8 cellular contexts compared by ENCODE assay signal in the genomic region with DNA sequence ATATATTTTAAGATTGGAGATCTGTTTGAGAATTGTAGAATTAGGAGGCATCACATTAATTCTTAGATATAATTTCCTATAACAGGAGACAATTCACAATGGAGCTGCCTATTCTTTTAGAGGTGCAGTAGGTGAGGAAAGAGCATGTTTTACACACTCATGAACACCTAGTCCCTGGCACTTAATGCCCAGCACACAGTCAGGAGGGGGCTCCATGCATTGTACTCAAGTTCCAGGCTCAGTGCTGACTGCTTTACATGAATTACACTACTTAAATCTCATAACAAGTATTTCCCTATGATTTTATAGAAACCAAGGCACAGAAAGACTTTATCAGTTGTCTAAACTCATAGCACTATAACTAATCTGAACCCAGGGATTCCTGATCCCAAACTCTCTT. TPM values are rescaled to one million over a fixed set of nuclear protein-coding genes. Genes with fewer than 3 reads are reported as not detected.
DNase-seq lines count a peak whose midpoint lies in the region; ATAC-seq and TF ChIP-seq lines count a peak whose summit lies in the region.

No MANE protein-coding gene starts in this region.

- peaks cover 13 to 27% of the 10 kb centered on the region in 2 donors for H3K4me1 ChIP-seq in duodenal mucosa (ENCODE audit: control insufficient read depth in 1 of 2, insufficient read depth in 2 of 2, low read length in 2 of 2)

- POLR2A ChIA-PET in RWPE1 (lab: Yijun Ruan, JAX; ENCODE audit: low non-redundant PET) = no interaction called here

- no peak for DNase-seq in MG63
- DNase-seq in skeletal muscle cell (ENCODE audit: low read depth) = no peak
- no peak for DNase-seq in SW480 (ENCODE audit: low spot score)
- no peak for DNase-seq in RWPE1 (ENCODE audit: low spot score)
- DNase-seq in Ammon's horn (ENCODE audit: low spot score) = no peak

- no peak for TF ChIP-seq CTCF in RWPE1 (conservative IDR thresholded peaks at IDR 0.05; ENCODE audit: low read depth)

- peaks cover 20% of the 10 kb centered on the region for H3K36me3 ChIP-seq in MG63
- H3K36me3 ChIP-seq in duodenal mucosa (ENCODE audit: control insufficient read depth in 1 of 2, insufficient read depth in 2 of 2, low read length in 2 of 2) = peaks cover 7 to 9% of the 10 kb centered on the region in 2 donors

- H3K27me3 ChIP-seq in MG63 (no peaks in the 10 kb centered on the region), duodenal mucosa (ENCODE audit: control insufficient read depth in 1 of 2, insufficient read depth in 2 of 2, low read length in 2 of 2) (no peaks in the 10 kb centered on the region)

- H3K9ac ChIP-seq in duodenal mucosa (ENCODE audit: low read depth in 1 of 2, low read length in 2 of 2) = peak overlapping the region; percentile 60 to 79

- ATAC-seq in GM18499 (IDR thresholded peaks at IDR 0.05; ENCODE audit: insufficient read depth, unreplicated experiment) (peak; percentile 9), GM21576 (IDR thresholded peaks at IDR 0.05; ENCODE audit: unreplicated experiment) (no peak)

- H3K4me3 ChIP-seq in MG63 (peak overlapping the region; percentile 63), duodenal mucosa (ENCODE audit: low read depth in 1 of 2, low read length in 2 of 2) (peak overlapping the region; percentile 69 to 85), skeletal muscle cell (ENCODE audit: low read depth, low read length) (peak overlapping the region; percentile 60)

- CTCF ChIA-PET in RWPE1 (lab: Yijun Ruan, JAX) = interaction anchor here (0.5 to 0.8 kb wide), 3 partner anchors 124 to 1582 kb away, joined by 3 to 4 read pairs (median 3); no protein-coding TSS in a partner anchor

- H3K9me3 ChIP-seq in MG63 (peaks cover 4% of the 10 kb centered on the region), duodenal mucosa (ENCODE audit: control insufficient read depth in 1 of 2, low read length in 2 of 2) (no peaks in the 10 kb centered on the region)

- H3K27ac ChIP-seq in duodenal mucosa (ENCODE audit: low read depth, low read length) = peak overlapping the region; percentile 77
- no peak overlapping the region for H3K27ac ChIP-seq in RWPE1

RNA-seq across cellular contexts. Expression of a gene that starts 0.4 kb away (rescaled TPM):
- total RNA-seq in MG63 (2014; rRNA removed; shearing (Covaris generic); ENCODE audit: low replicate concordance) = 18.5 and 25.0 TPM in 2 replicates

RNA-seq across cellular contexts. Expression of a gene that starts 30.6 kb away (rescaled TPM):
- 5.8 and 5.9 TPM in 2 replicates for total RNA-seq in MG63 (2014; rRNA removed; shearing (Covaris generic); ENCODE audit: low replicate concordance)

RNA-seq across cellular contexts. Expression of a gene that starts 30.6 kb away (rescaled TPM):
- total RNA-seq in MG63 (2014; rRNA removed; shearing (Covaris generic); ENCODE audit: low replicate concordance) = 8.0 and 11.9 TPM in 2 replicates

RNA-seq across cellular contexts. Expression of a gene that starts 42.0 kb away (rescaled TPM):
- total RNA-seq in MG63 (2014; rRNA removed; shearing (Covaris generic); ENCODE audit: low replicate concordance) = 11.8 and 15.1 TPM in 2 replicates
